7 cellular contexts compared by ENCODE assay signal in genomic region chr10:512661-513060, GRCh38.
DNase-seq lines count a peak whose midpoint lies in the region; FAIRE-seq and TF ChIP-seq lines count a peak whose summit lies in the region.
"Not testable (repeated sequence)": the region's sequence is repeated elsewhere in the genome, so short reads cannot be mapped to it uniquely, and the experiment has no call there.

No MANE protein-coding gene starts in this region.

- H3K27me3 Mint-ChIP-seq in type B pancreatic cell, result not testable (repeated sequence)

- FAIRE-seq in kidney (lab: Jason Lieb, UNC), result not testable (repeated sequence)

- not testable (repeated sequence) for H3K4me3 Mint-ChIP-seq in type B pancreatic cell

- H3F3A ChIP-seq in OCI-LY1 (ENCODE audit: insufficient read depth, low read length), result not testable (repeated sequence)
- H3F3A ChIP-seq in SU-DHL-6 (ENCODE audit: insufficient read depth), result peaks cover 67% of the 10 kb centered on the region

- H3K9me3 Mint-ChIP-seq in type B pancreatic cell, result not testable (repeated sequence)

- H3K27ac ChIP-seq in OCI-LY1 (ENCODE audit: low read depth, low read length, poor library complexity, severe bottlenecking) (peak overlapping the region; percentile 100), SU-DHL-6 (ENCODE audit: low read depth, low read length) (peak overlapping the region; percentile 96), muscle layer of colon (ENCODE audit: low read depth, low read length) (peak overlapping the region; percentile 74)
- H3K27ac ChIP-seq in kidney (ENCODE audit: low read depth in 2 of 2, low read length in 2 of 2); spleen: not testable (repeated sequence)

- not testable (repeated sequence) for H3K36me3 Mint-ChIP-seq in type B pancreatic cell

- H3K27me3 ChIP-seq in OCI-LY1 (ENCODE audit: insufficient read depth, low read length); SU-DHL-6 (ENCODE audit: low read length); endocrine pancreas (ENCODE audit: control insufficient read depth, insufficient read depth, low read length); muscle layer of colon (ENCODE audit: control insufficient read depth in 1 of 2, insufficient read depth in 2 of 2, low read length in 2 of 2); spleen (replicated peaks in 1 of 7): not testable (repeated sequence)

- not testable (repeated sequence) for TF ChIP-seq POLR2A in spleen (IDR thresholded peaks at IDR 0.05)

- H2AFZ ChIP-seq in OCI-LY1 (ENCODE audit: low read length); SU-DHL-6 (ENCODE audit: low read depth, low read length, severe bottlenecking): not testable (repeated sequence)

- H3K9ac ChIP-seq in OCI-LY1 (ENCODE audit: low read length), result peak overlapping the region; percentile 86
- peak overlapping the region; percentile 63 for H3K9ac ChIP-seq in SU-DHL-6 (ENCODE audit: low read length)
- not testable (repeated sequence) for H3K9ac ChIP-seq in endocrine pancreas (ENCODE audit: control insufficient read depth, insufficient read depth, low read length); kidney (ENCODE audit: low read length in 2 of 2); muscle layer of colon (ENCODE audit: low read length)

- H3K36me3 ChIP-seq in OCI-LY1 (ENCODE audit: insufficient read depth, low read length), result peaks cover 38% of the 10 kb centered on the region
- not testable (repeated sequence) for H3K36me3 ChIP-seq in SU-DHL-6 (ENCODE audit: low read length); endocrine pancreas (ENCODE audit: control insufficient read depth, insufficient read depth, low read length); kidney (ENCODE audit: control insufficient read depth in 1 of 2, insufficient read depth in 2 of 2, low read length in 2 of 2); muscle layer of colon (ENCODE audit: insufficient read depth, low read length); spleen

- H3K4me3 ChIP-seq in OCI-LY1 (ENCODE audit: low read depth, low read length, poor library complexity, severe bottlenecking) (peak overlapping the region; percentile 61), SU-DHL-6 (ENCODE audit: insufficient read depth, low read length, poor library complexity, severe bottlenecking) (peak overlapping the region; percentile 55), endocrine pancreas (ENCODE audit: control insufficient read depth, insufficient read depth, low read length) (peak overlapping the region; percentile 90)
- not testable (repeated sequence) for H3K4me3 ChIP-seq in kidney (ENCODE audit: low read length in 2 of 2); muscle layer of colon (ENCODE audit: low read depth in 1 of 2, low read length in 2 of 2); spleen

- H3K4me1 ChIP-seq in OCI-LY1 (ENCODE audit: insufficient read depth, low read length, severe bottlenecking) (peaks cover 83% of the 10 kb centered on the region), muscle layer of colon (ENCODE audit: insufficient read depth, low read length) (peaks cover 64% of the 10 kb centered on the region), spleen (peaks cover 0 to 31% (median 10%) of the 10 kb centered on the region in 6 donors)
- H3K4me1 ChIP-seq in endocrine pancreas (ENCODE audit: control insufficient read depth, insufficient read depth, low read length); kidney (ENCODE audit: control insufficient read depth in 1 of 2, insufficient read depth in 1 of 2, low read depth in 1 of 2, low read length in 2 of 2): not testable (repeated sequence)

- peak overlapping the region; percentile 78 for H3K27ac Mint-ChIP-seq in type B pancreatic cell

- peaks cover 64% of the 10 kb centered on the region for H3K4me1 Mint-ChIP-seq in type B pancreatic cell (ENCODE audit: unreplicated experiment)

- not testable (repeated sequence) for H3K79me2 ChIP-seq in OCI-LY1 (ENCODE audit: insufficient read depth, low read length)
- peaks cover 23% of the 10 kb centered on the region; the same call in 1 of the 2 replicates for H3K79me2 ChIP-seq in SU-DHL-6 (ENCODE audit: insufficient read depth, low read length)

- H3K4me2 ChIP-seq in OCI-LY1 (ENCODE audit: low read length) (peak overlapping the region; percentile 91), SU-DHL-6 (ENCODE audit: low read depth, low read length, poor library complexity, severe bottlenecking) (peak overlapping the region; percentile 79)

- H3K9me3 ChIP-seq in OCI-LY1 (ENCODE audit: low read length); SU-DHL-6 (ENCODE audit: insufficient read depth, low read length); endocrine pancreas (ENCODE audit: control insufficient read depth, low read length); kidney (ENCODE audit: control insufficient read depth in 1 of 2, low read length in 2 of 2); muscle layer of colon (ENCODE audit: low read length); spleen: not testable (repeated sequence)

- H4K20me1 ChIP-seq in OCI-LY1 (ENCODE audit: insufficient read depth, low read length); SU-DHL-6 (ENCODE audit: low read depth, low read length): not testable (repeated sequence)

- intact Hi-C loops in kidney (cut with DNase I) (loop anchor here (5.0 kb wide), 1 partner anchor 280 kb away; no protein-coding TSS in a partner anchor), spleen (cut with DNase I; ENCODE audit: low total_unique reads) (loop anchor here (5.0 to 10.0 kb wide), 2 partner anchors 172 to 275 kb away; partner anchors contain the start of gene DIP2C)

- TF ChIP-seq CTCF in OCI-LY1 (IDR thresholded peaks at IDR 0.05; ENCODE audit: low read length); SU-DHL-6 (IDR thresholded peaks at IDR 0.05; ENCODE audit: insufficient read depth, low read length, poor library complexity, severe bottlenecking); kidney (IDR thresholded peaks at IDR 0.05; ENCODE audit: borderline replicate concordance, extremely low read depth, insufficient read depth); spleen (IDR thresholded peaks at IDR 0.05 in 8 of 11, conservative IDR thresholded peaks at IDR 0.05 in 3 of 11); type B pancreatic cell (conservative IDR thresholded peaks at IDR 0.05): not testable (repeated sequence)

- peak; percentile 23 for DNase-seq in kidney
- peak; percentile 14 for DNase-seq in spleen
- not testable (repeated sequence) for DNase-seq in type B pancreatic cell (ENCODE audit: extremely low spot score, unreplicated experiment)

- 86 to 95% (median 90%) methylated on average over 5 of the region's 5 CpGs for WGBS in spleen, 5 donors

- not testable (repeated sequence) for H3K9me2 ChIP-seq in OCI-LY1 (ENCODE audit: low read depth, low read length); SU-DHL-6 (replicated peaks; ENCODE audit: insufficient read depth, low read length)
